ENCODE assay signal across 1 cellular context in the genomic region with DNA sequence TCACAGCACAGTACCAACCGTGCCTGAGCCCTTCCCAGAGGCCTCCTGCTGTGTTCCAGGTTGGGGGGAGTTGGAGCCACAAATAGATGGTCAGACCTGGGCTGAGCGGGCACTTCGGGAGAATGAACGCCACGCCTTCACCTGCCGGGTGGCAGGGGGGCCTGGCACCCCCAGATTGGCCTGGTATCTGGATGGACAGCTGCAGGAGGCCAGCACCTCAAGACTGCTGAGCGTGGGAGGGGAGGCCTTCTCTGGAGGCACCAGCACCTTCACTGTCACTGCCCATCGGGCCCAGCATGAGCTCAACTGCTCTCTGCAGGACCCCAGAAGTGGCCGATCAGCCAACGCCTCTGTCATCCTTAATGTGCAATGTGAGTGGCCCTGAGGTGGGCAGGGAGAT.
TF ChIP-seq lines count a peak whose summit lies in the region.

No MANE protein-coding gene starts in this region.

TF ChIP-seq in HCT116, 20 proteins besides CTCF, POLR2A, EP300 and RAD21 (continued from another document):
- TF ChIP-seq, protein P1, sequence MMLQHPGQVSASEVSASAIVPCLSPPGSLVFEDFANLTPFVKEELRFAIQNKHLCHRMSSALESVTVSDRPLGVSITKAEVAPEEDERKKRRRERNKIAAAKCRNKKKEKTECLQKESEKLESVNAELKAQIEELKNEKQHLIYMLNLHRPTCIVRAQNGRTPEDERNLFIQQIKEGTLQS (IDR thresholded peaks at IDR 0.05), result no peak
- TF ChIP-seq SP1 (IDR thresholded peaks at IDR 0.05; ENCODE audit: low read depth) (no peak), CEBPB (IDR thresholded peaks at IDR 0.05; ENCODE audit: low read depth) (no peak)
